ENCODE assay signal across 15 cellular contexts in genomic region chr18:22066083-22066485, GRCh38.
"Had no signal": no experiment of that assay in that cellular context is flagged by ENCODE, and none has a peak within 500 bp of the region (broad histone marks: within the 10 kb centered on the region; RNA-seq: fewer than 3 reads in every experiment).

No MANE protein-coding gene starts in this region.

- H3K27ac ChIP-seq: heart left ventricle, thoracic aorta had no signal

- H3K27me3 ChIP-seq: heart left ventricle had no signal

- DNase-seq: activated CD4-positive, alpha-beta T cell treated with anti-CD3 and anti-CD28 coated beads, Interleukin-2, amount 10 ng/mL, durations not matched to agents 24 days and 14 days; activated CD4-positive, CD25-positive, alpha-beta regulatory T cell; activated CD8-positive, alpha-beta memory T cell treated with anti-CD3 and anti-CD28 coated beads, Interleukin-2, amount 50 U/mL, for 4 hours; activated CD8-positive, alpha-beta T cell treated with anti-CD3 and anti-CD28 coated beads, Interleukin-2, amount 10 ng/mL, durations not matched to agents 7 days and 5 days; activated effector memory CD4-positive, alpha-beta T cell treated with anti-CD3 and anti-CD28 coated beads, Interleukin-2, amount 50 U/mL, for 16 hours; activated T-cell treated with anti-CD3 and anti-CD28 coated beads, Interleukin-2, amount 50 U/mL, for 48 hours; caudate nucleus; cortex of kidney; effector CD8-positive, alpha-beta T cell; foreskin melanocyte; heart left ventricle; left cardiac atrium had no signal

- ATAC-seq: activated CD8-positive, alpha-beta T cell treated with anti-CD3 and anti-CD28 coated beads, Interleukin-2, amount 10 ng/mL, durations not matched to agents 7 days and 5 days; heart left ventricle; left cardiac atrium; stimulated activated effector memory CD8-positive, alpha-beta T cell treated with anti-CD3 and anti-CD28 coated beads, Interleukin-12 subunit alpha, Interleukin-12 subunit beta, amount 100 ng/mL, for 72 hours had no signal

- H3K4me3 ChIP-seq: heart left ventricle, lung, thoracic aorta had no signal

- H3K36me3 ChIP-seq: heart left ventricle, thoracic aorta had no signal
